Comparison of ENCODE assay signal across 20 cellular contexts in the genomic region with DNA sequence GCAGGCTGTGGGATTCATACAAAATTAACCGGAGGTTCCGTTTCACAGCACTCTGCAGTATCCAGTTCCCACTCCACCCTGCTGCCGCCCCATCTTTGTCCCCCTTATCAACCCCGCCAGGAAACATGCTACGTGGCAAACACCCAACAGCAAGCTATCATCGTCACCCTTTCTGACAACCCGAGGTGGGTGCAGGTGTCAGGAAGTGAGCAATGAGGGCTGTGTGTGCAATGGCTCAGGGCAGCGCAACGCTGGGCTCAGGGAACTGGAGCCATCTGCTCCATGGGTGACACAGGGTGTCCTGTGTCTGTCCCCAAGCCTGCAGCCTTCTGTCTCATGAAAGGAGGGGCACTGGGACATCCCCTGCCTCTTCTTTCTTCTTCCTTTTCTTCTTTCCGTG.
DNase-seq lines count a peak whose midpoint lies in the region; ATAC-seq, FAIRE-seq and TF ChIP-seq lines count a peak whose summit lies in the region.
"Had no signal": no experiment of that assay in that cellular context is flagged by ENCODE, and none has a peak within 500 bp of the region (broad histone marks: within the 10 kb centered on the region; RNA-seq: fewer than 3 reads in every experiment).

No MANE protein-coding gene starts in this region.

- WGBS in K562 (ENCODE audit: insufficient coverage, low coverage, missing lambda C conversion rate) = 3% methylated on average over 10 of the region's 10 CpGs
- WGBS in neuronal stem cell (ENCODE audit: extremely low coverage in 2 of 2, insufficient read length in 2 of 2, insufficient replicate concordance in 1 of 2), 2 donors = no CpG with 5 or more reads among the region's 10 CpGs

- no peak overlapping the region for H3K4ac ChIP-seq in neuronal stem cell (ENCODE audit: low read length)

- no peaks in the 10 kb centered on the region for H3K79me1 ChIP-seq in neuronal stem cell (ENCODE audit: low read depth, low read length)

- H2AK5ac ChIP-seq in neuronal stem cell (ENCODE audit: low read depth, low read length) = no peak overlapping the region

- H3K4me1 ChIP-seq in BLaER1 treated with 17β-estradiol and CSF1 and Interleukin-3, amounts not matched to agents 10 nM and 100 nM = peaks cover 62 to 100% (median 88%) of the 10 kb centered on the region in 10 experiments
- no peaks in the 10 kb centered on the region for H3K4me1 ChIP-seq in K562 (replicated peaks in 1 of 2; ENCODE audit: control insufficient read depth in 2 of 2, insufficient read depth in 2 of 2, low read length in 2 of 2)
- no peaks in the 10 kb centered on the region for H3K4me1 ChIP-seq in neuronal stem cell (ENCODE audit: control insufficient read depth in 2 of 2, insufficient read depth in 1 of 2, low read depth in 1 of 2, low read length in 2 of 2)
- H3K4me1 ChIP-seq: SJSA1 had no signal

- H3K4me2 ChIP-seq in BLaER1 treated with 17β-estradiol and CSF1 and Interleukin-3, amounts not matched to agents 10 nM and 100 nM = peak overlapping the region; percentile 81 to 94 (median 90)
- H3K4me2 ChIP-seq in K562 (ENCODE audit: insufficient read depth, low read length) = no peak overlapping the region
- H3K4me2 ChIP-seq in neuronal stem cell (ENCODE audit: insufficient read depth, low read length, poor library complexity, severe bottlenecking) = no peak overlapping the region

- no peak for TF ChIP-seq CTCF in K562 (IDR thresholded peaks at IDR 0.05 in 2 of 3, conservative IDR thresholded peaks at IDR 0.05 in 1 of 3; ENCODE audit: insufficient read depth in 2 of 3, low read depth in 1 of 3, low read length in 3 of 3)

- H3K9ac ChIP-seq in BLaER1 treated with 17β-estradiol and CSF1 and Interleukin-3, amounts not matched to agents 10 nM and 100 nM = peak overlapping the region in 7 of 11 experiments; percentile 1 to 80 (median 65); a peak in 11 of 22 replicates
- no peak overlapping the region; a peak in 1 of 4 replicates for H3K9ac ChIP-seq in K562 (ENCODE audit: insufficient read depth in 1 of 2, low read depth in 2 of 2, low read length in 2 of 2)
- no peak overlapping the region for H3K9ac ChIP-seq in neuronal stem cell (ENCODE audit: low read depth, low read length, poor library complexity)

- no peak overlapping the region for H2BK15ac ChIP-seq in neuronal stem cell (ENCODE audit: low read length)

- peak overlapping the region; percentile 45 for H3K18ac ChIP-seq in neuronal stem cell (ENCODE audit: low read length)

- no peak overlapping the region for H2AFZ ChIP-seq in K562 (ENCODE audit: low read depth, low read length)
- no peak overlapping the region for H2AFZ ChIP-seq in neuronal stem cell (ENCODE audit: low read length)

- no peak for FAIRE-seq in K562 (lab: Jason Lieb, UNC)
- FAIRE-seq: RCC 7860 had no signal

- TF ChIP-seq RAD21 in K562 (CRISPR knock-in tag; conservative IDR thresholded peaks at IDR 0.05 in 1 of 2, IDR thresholded peaks at IDR 0.05 in 1 of 2) = no peak

- intact Hi-C loops in K562 (cut with micrococcal nuclease) = no loop called here

- H3K9me1 ChIP-seq in K562 (ENCODE audit: control insufficient read depth, insufficient read depth, low read length) = no peaks in the 10 kb centered on the region

- H2BK12ac ChIP-seq in neuronal stem cell (ENCODE audit: low read length) = no peak overlapping the region

- peaks cover 0 to 25% (median 0%) of the 10 kb centered on the region in 11 experiments; a peak in 3 of 22 replicates for H3K36me3 ChIP-seq in BLaER1 treated with 17β-estradiol and CSF1 and Interleukin-3, amounts not matched to agents 10 nM and 100 nM
- H3K36me3 ChIP-seq in H7 (replicated peaks; ENCODE audit: control insufficient read depth, insufficient read depth, low read length) = no peaks in the 10 kb centered on the region
- H3K36me3 ChIP-seq in K562 (ENCODE audit: control insufficient read depth, insufficient read depth, low read length) = no peaks in the 10 kb centered on the region
- H3K36me3 ChIP-seq in neuronal stem cell (replicated peaks in 1 of 2; ENCODE audit: control insufficient read depth in 2 of 2, insufficient read depth in 2 of 2, low read length in 2 of 2) = no peaks in the 10 kb centered on the region
- H3K36me3 ChIP-seq: SJSA1 had no signal

- no peak overlapping the region for H3K14ac ChIP-seq in neuronal stem cell (ENCODE audit: low read length)

- in situ Hi-C loops in K562 (cut with MboI) = no loop called here

- POLR2A ChIA-PET in K562 (lab: Yijun Ruan, JAX) = no interaction called here

- CTCF ChIA-PET in K562 (lab: Yijun Ruan, JAX; ENCODE audit: low intra/inter-chr PET ratio) = no interaction called here

- no peak overlapping the region for H4K91ac ChIP-seq in neuronal stem cell (ENCODE audit: low read depth, low read length, poor library complexity)

- no peaks in the 10 kb centered on the region for H3K79me2 ChIP-seq in K562 (ENCODE audit: control insufficient read depth, insufficient read depth, low read length)

- ATAC-seq in K562 (no peak), HG03521 (IDR thresholded peaks at IDR 0.05; ENCODE audit: unreplicated experiment) (no peak)

- no peak overlapping the region for H2BK5ac ChIP-seq in neuronal stem cell (ENCODE audit: low read length)

- H2BK120ac ChIP-seq in neuronal stem cell (ENCODE audit: low read depth, low read length) = no peak overlapping the region

- no TSS peak for BruUV-seq in K562 (replicated peaks; lab: Mats Ljungman, UMichigan)

- H3K9me3 ChIP-seq in BLaER1 treated with 17β-estradiol and CSF1 and Interleukin-3, amounts not matched to agents 10 nM and 100 nM (replicated peaks in 1 of 11) = no peaks in the 10 kb centered on the region
- no peaks in the 10 kb centered on the region for H3K9me3 ChIP-seq in K562 (replicated peaks; ENCODE audit: control insufficient read depth, insufficient read depth, low read depth, low read length)
- no peaks in the 10 kb centered on the region for H3K9me3 ChIP-seq in neuronal stem cell (replicated peaks in 1 of 2; ENCODE audit: control insufficient read depth in 2 of 2, insufficient read depth in 1 of 2, low read depth in 1 of 2, low read length in 2 of 2)
- H3K9me3 ChIP-seq: SJSA1 had no signal

- H4K20me1 ChIP-seq in BLaER1 treated with 17β-estradiol and CSF1 and Interleukin-3, amounts not matched to agents 10 nM and 100 nM = peaks cover 0 to 16% (median 0%) of the 10 kb centered on the region in 11 experiments; a peak in 2 of 22 replicates
- peaks cover 5% of the 10 kb centered on the region; the same call in 1 of the 2 replicates for H4K20me1 ChIP-seq in K562 (replicated peaks; ENCODE audit: control insufficient read depth, insufficient read depth, low read length)

- H3K23ac ChIP-seq in neuronal stem cell (ENCODE audit: low read depth, low read length, poor library complexity) = no peak overlapping the region

- H3K27ac ChIP-seq in BLaER1 treated with 17β-estradiol and CSF1 and Interleukin-3, amounts not matched to agents 10 nM and 100 nM = peak overlapping the region in 8 of 11 experiments; percentile 19 to 99 (median 70); a peak in 14 of 22 replicates
- no peak overlapping the region for H3K27ac ChIP-seq in K562 (ENCODE audit: extremely low read depth, low read depth, low read length)
- H3K27ac ChIP-seq in neuronal stem cell (replicated peaks; ENCODE audit: low read length) = no peak overlapping the region
- H3K27ac ChIP-seq: SJSA1 had no signal

- no peak for TF ChIP-seq POLR2A in K562 (conservative IDR thresholded peaks at IDR 0.05)

- H4K8ac ChIP-seq in neuronal stem cell (ENCODE audit: low read depth, low read length) = no peak overlapping the region

- no peaks in the 10 kb centered on the region for H3K27me3 ChIP-seq in BLaER1 treated with 17β-estradiol and CSF1 and Interleukin-3, amounts not matched to agents 10 nM and 100 nM
- no peaks in the 10 kb centered on the region for H3K27me3 ChIP-seq in H7 (ENCODE audit: control insufficient read depth, insufficient read depth, low read length)
- H3K27me3 ChIP-seq in K562 (ENCODE audit: control insufficient read depth in 2 of 2, insufficient read depth in 2 of 2, low read length in 2 of 2) = peaks cover 43 to 89% of the 10 kb centered on the region in 2 experiments
- peaks cover 0 to 17% (median 0%) of the 10 kb centered on the region in 3 experiments for H3K27me3 ChIP-seq in neuronal stem cell (ENCODE audit: control insufficient read depth in 3 of 3, insufficient read depth in 3 of 3, low read depth in 1 of 3, low read length in 3 of 3)
- H3K27me3 ChIP-seq: SJSA1 had no signal

- peak overlapping the region in 2 of 10 experiments; percentile 17 to 24; a peak in 1 of 20 replicates for H3K4me3 ChIP-seq in BLaER1 treated with 17β-estradiol and CSF1 and Interleukin-3, amounts not matched to agents 10 nM and 100 nM
- H3K4me3 ChIP-seq in H7 (ENCODE audit: insufficient read depth, low read depth, low read length) (no peak overlapping the region), K562 (no peak overlapping the region), neuronal stem cell (ENCODE audit: low read length in 2 of 2) (no peak overlapping the region)
- H3K4me3 ChIP-seq: SJSA1 had no signal

- DNase-seq in H7 (peak; percentile 22), K562 (ENCODE audit: extremely low read depth in 1 of 4, low spot score in 3 of 4) (peak in 1 of 4 experiments; percentile 20), neuronal stem cell (ENCODE audit: low spot score) (no peak), NCI-H1417 (lab: John Stamatoyannopoulos, UW) (no peak)
- no peak for DNase-seq in stimulated activated CD4-positive, alpha-beta T cell treated with anti-CD3 and anti-CD28 coated beads, Interleukin-2, amount 100 ng/mL, for 48 hours
- DNase-seq: Calu3; CD4-positive, alpha-beta memory T cell; GDM1; KBM-7; NCI-H1105 treated with DMSO at 0.1 percent for 48 hours; NCI-H1694; NCI-H2081; NCI-H2171; NCI-H345; NCI-H524; NCI-H82 had no signal

- TF ChIP-seq EP300 in K562 (IDR thresholded peaks at IDR 0.05; ENCODE audit: low read length) = no peak

TF ChIP-seq in K562, 482 proteins besides CTCF, POLR2A, EP300 and RAD21:
- TF ChIP-seq TCF3 (CRISPR knock-in tag; IDR thresholded peaks at IDR 0.05) = 0 out of 2 replicates have a peak, but pooled peaks have one; percentile 14
- TF ChIP-seq EZH2 (IDR thresholded peaks at IDR 0.05; ENCODE audit: borderline replicate concordance, low read depth, low read length) = no peak
- 0 out of 2 replicates have a peak, but pooled peaks have one; percentile 13 for TF ChIP-seq CBFA2T2 (conservative IDR thresholded peaks at IDR 0.05)
- TF ChIP-seq CBFA2T3 (IDR thresholded peaks at IDR 0.05) = peak; percentile 44

Comparison
In these comparisons a context has a peak if more than half of its experiments do, and no peak if none do; other contexts are left out.
1. H3K27ac ChIP-seq: peak in BLaER1 treated with 17β-estradiol and CSF1 and Interleukin-3, amounts not matched to agents 10 nM and 100 nM (8 of 11); none in K562 (single experiment) and neuronal stem cell (single experiment).
2. H3K4me2 ChIP-seq: peak in BLaER1 treated with 17β-estradiol and CSF1 and Interleukin-3, amounts not matched to agents 10 nM and 100 nM (11 of 11); none in K562 (single experiment) and neuronal stem cell (single experiment).
3. H3K9ac ChIP-seq: peak in BLaER1 treated with 17β-estradiol and CSF1 and Interleukin-3, amounts not matched to agents 10 nM and 100 nM (7 of 11); none in K562 (0 of 2) and neuronal stem cell (single experiment).